In genomic region chr11:55501014-55501413, GRCh38 we compare ENCODE assay signal across 34 cellular contexts. TPM values are rescaled to one million over a fixed set of nuclear protein-coding genes. Genes with fewer than 3 reads are reported as not detected.
"Had no signal": no experiment of that assay in that cellular context is flagged by ENCODE, and none has a peak within 500 bp of the region (broad histone marks: within the 10 kb centered on the region; RNA-seq: fewer than 3 reads in every experiment).

No MANE protein-coding gene starts in this region.

- H3K9me3 ChIP-seq: testis, thoracic aorta, thyroid gland, upper lobe of right lung, uterus, vagina had no signal

- DNase-seq: stimulated activated CD4-positive, alpha-beta T cell treated with anti-CD3 and anti-CD28 coated beads, Interleukin-2, amount 100 ng/mL, for 48 hours; stimulated activated CD4-positive, alpha-beta T cell treated with anti-CD3 and anti-CD28 coated beads, Interleukin-4, amount 100 ng/mL, for 1 hour; stimulated activated CD4-positive, alpha-beta T cell treated with anti-CD3 and anti-CD28 coated beads, Interleukin-4, amount 100 ng/mL, for 24 hours; stimulated activated CD4-positive, alpha-beta T cell treated with anti-CD3 and anti-CD28 coated beads, Interleukin-4, amount 100 ng/mL, for 4 hours; stimulated activated CD8-positive, alpha-beta memory T cell treated with anti-CD3 and anti-CD28 coated beads, Interleukin-4, amount 100 ng/mL, for 48 hours; stimulated activated naive B cell treated with anti-CD40 and anti-IgM and Interleukin-4, amounts not matched to agents 10 μg/mL and 1 μg/mL and 100 μg/mL, for 72 hours; stimulated activated naive CD4-positive, alpha-beta T cell; stimulated activated naive CD4-positive, alpha-beta T cell treated with Interleukin-2 at 50 U/mL for 16 hours; stimulated activated naive CD8-positive, alpha-beta T cell treated with anti-CD3 and anti-CD28 coated beads, Interleukin-15, amount 100 ng/mL, for 72 hours; stimulated activated naive CD8-positive, alpha-beta T cell treated with anti-CD3 and anti-CD28 coated beads, Interleukin-15, Interleukin-2, amounts not matched to agents 100 U/mL and 50 U/mL, for 24 hours; stomach; substantia nigra; testis; thyroid gland; tibial artery; transverse colon; trophoblast cell; upper lobe of right lung; uterus had no signal

- H3K4me1 ChIP-seq: stomach, suprapubic skin, testis, thyroid gland, tibial artery, tibial nerve, transverse colon, upper lobe of left lung, upper lobe of right lung, uterus, vagina had no signal

- H3K36me3 Mint-ChIP-seq: stimulated activated effector memory CD8-positive, alpha-beta T cell treated with anti-CD3 and anti-CD28 coated beads, Interleukin-12 subunit alpha, Interleukin-12 subunit beta, amount 100 ng/mL, for 72 hours; stimulated activated memory B cell treated with anti-CD40 and anti-IgM and Interleukin-4, amounts not matched to agents 10 μg/mL and 1 μg/mL and 100 μg/mL, for 72 hours; stimulated activated naive B cell treated with anti-CD40 and anti-IgM and Interleukin-4, amounts not matched to agents 10 μg/mL and 1 μg/mL and 100 μg/mL, for 72 hours; type B pancreatic cell had no signal

- FAIRE-seq: urothelium cell line had no signal

- ATAC-seq: stimulated activated effector memory CD8-positive, alpha-beta T cell treated with anti-CD3 and anti-CD28 coated beads, Interleukin-12 subunit alpha, Interleukin-12 subunit beta, amount 100 ng/mL, for 72 hours; stimulated activated memory B cell treated with anti-CD40 and anti-IgM and Interleukin-4, amounts not matched to agents 10 μg/mL and 1 μg/mL and 100 μg/mL, for 72 hours; stimulated activated naive B cell treated with anti-CD40 and anti-IgM and Interleukin-4, amounts not matched to agents 10 μg/mL and 1 μg/mL and 100 μg/mL, for 72 hours; stimulated activated naive CD8-positive, alpha-beta T cell treated with anti-CD3 and anti-CD28 coated beads, Interleukin-15, amount 100 ng/mL, for 72 hours; stimulated activated naive CD8-positive, alpha-beta T cell treated with anti-CD3 and anti-CD28 coated beads, Interleukin-15, Interleukin-2, amounts not matched to agents 100 U/mL and 50 U/mL, for 24 hours; upper lobe of right lung had no signal

- H3K27me3 Mint-ChIP-seq: stimulated activated memory B cell treated with anti-CD40 and anti-IgM and Interleukin-4, amounts not matched to agents 10 μg/mL and 1 μg/mL and 100 μg/mL, for 72 hours; stimulated activated naive B cell treated with anti-CD40 and anti-IgM and Interleukin-4, amounts not matched to agents 10 μg/mL and 1 μg/mL and 100 μg/mL, for 72 hours; stimulated activated naive CD8-positive, alpha-beta T cell treated with anti-CD3 and anti-CD28 coated beads, Interleukin-15, amount 100 ng/mL, for 72 hours; stimulated activated naive CD8-positive, alpha-beta T cell treated with anti-CD3 and anti-CD28 coated beads, Interleukin-15, Interleukin-2, amounts not matched to agents 100 ng/mL and 50 ng/mL, for 24 hours; type B pancreatic cell had no signal

- H3K27me3 ChIP-seq: stomach, suprapubic skin, testis, thyroid gland, tibial artery, tibial nerve, transverse colon, upper lobe of left lung, upper lobe of right lung, uterus, vagina had no signal

- H3K27ac Mint-ChIP-seq: stimulated activated effector memory CD8-positive, alpha-beta T cell treated with anti-CD3 and anti-CD28 coated beads, Interleukin-12 subunit alpha, Interleukin-12 subunit beta, amount 100 ng/mL, for 72 hours; stimulated activated memory B cell treated with anti-CD40 and anti-IgM and Interleukin-4, amounts not matched to agents 10 μg/mL and 1 μg/mL and 100 μg/mL, for 72 hours; stimulated activated naive B cell treated with anti-CD40 and anti-IgM and Interleukin-4, amounts not matched to agents 10 μg/mL and 1 μg/mL and 100 μg/mL, for 72 hours; stimulated activated naive CD8-positive, alpha-beta T cell treated with anti-CD3 and anti-CD28 coated beads, Interleukin-15, amount 100 ng/mL, for 72 hours; stimulated activated naive CD8-positive, alpha-beta T cell treated with anti-CD3 and anti-CD28 coated beads, Interleukin-15, Interleukin-2, amounts not matched to agents 100 ng/mL and 50 ng/mL, for 24 hours; type B pancreatic cell had no signal

- H3K36me3 ChIP-seq: stomach, suprapubic skin, thoracic aorta, thyroid gland, tibial artery, tibial nerve, transverse colon, upper lobe of left lung, upper lobe of right lung, uterus, vagina had no signal

- H3K4me1 Mint-ChIP-seq: stimulated activated effector memory CD8-positive, alpha-beta T cell treated with anti-CD3 and anti-CD28 coated beads, Interleukin-12 subunit alpha, Interleukin-12 subunit beta, amount 100 ng/mL, for 72 hours; stimulated activated memory B cell treated with anti-CD40 and anti-IgM and Interleukin-4, amounts not matched to agents 10 μg/mL and 1 μg/mL and 100 μg/mL, for 72 hours; stimulated activated naive B cell treated with anti-CD40 and anti-IgM and Interleukin-4, amounts not matched to agents 10 μg/mL and 1 μg/mL and 100 μg/mL, for 72 hours; stimulated activated naive CD8-positive, alpha-beta T cell treated with anti-CD3 and anti-CD28 coated beads, Interleukin-15, amount 100 ng/mL, for 72 hours had no signal

- H3K27ac ChIP-seq: stomach, suprapubic skin, testis, thoracic aorta, thyroid gland, tibial artery, tibial nerve, transverse colon, upper lobe of left lung, upper lobe of right lung, uterus, vagina had no signal

- H3K4me3 Mint-ChIP-seq: stimulated activated effector memory CD8-positive, alpha-beta T cell treated with anti-CD3 and anti-CD28 coated beads, Interleukin-12 subunit alpha, Interleukin-12 subunit beta, amount 100 ng/mL, for 72 hours; stimulated activated memory B cell treated with anti-CD40 and anti-IgM and Interleukin-4, amounts not matched to agents 10 μg/mL and 1 μg/mL and 100 μg/mL, for 72 hours; stimulated activated naive B cell treated with anti-CD40 and anti-IgM and Interleukin-4, amounts not matched to agents 10 μg/mL and 1 μg/mL and 100 μg/mL, for 72 hours; stimulated activated naive CD8-positive, alpha-beta T cell treated with anti-CD3 and anti-CD28 coated beads, Interleukin-15, amount 100 ng/mL, for 72 hours; stimulated activated naive CD8-positive, alpha-beta T cell treated with anti-CD3 and anti-CD28 coated beads, Interleukin-15, Interleukin-2, amounts not matched to agents 100 ng/mL and 50 ng/mL, for 24 hours; type B pancreatic cell had no signal

- H3K4me3 ChIP-seq: stomach, suprapubic skin, testis, thoracic aorta, thyroid gland, tibial artery, tibial nerve, transverse colon, upper lobe of left lung, upper lobe of right lung, uterus, vagina had no signal

RNA-seq across cellular contexts. Expression of gene OR4C15, which starts 53.3 kb away (rescaled TPM):
- total RNA-seq: stomach, subcutaneous adipose tissue, suprapubic skin, temporal lobe, testis, thoracic aorta, thyroid gland, tibial nerve, transverse colon, upper lobe of left lung, upper lobe of right lung, ureter, urinary bladder, uterus, vagina had no signal
- polyA plus RNA-seq: stomach, thymus, urinary bladder had no signal
